22 cellular contexts compared by ENCODE assay signal in genomic region chr3:46575577-46576222, GRCh38. TPM values are rescaled to one million over a fixed set of nuclear protein-coding genes. Genes with fewer than 3 reads are reported as not detected.
DNase-seq lines count a peak whose midpoint lies in the region.
"Had no signal": no experiment of that assay in that cellular context is flagged by ENCODE, and none has a peak within 500 bp of the region (broad histone marks: within the 10 kb centered on the region; RNA-seq: fewer than 3 reads in every experiment).

No MANE protein-coding gene starts in this region.

- H3K27me3 ChIP-seq in HUES48 (ENCODE audit: control insufficient read depth, insufficient read depth, low read length): no peaks in the 10 kb centered on the region
- no peaks in the 10 kb centered on the region for H3K27me3 ChIP-seq in iPS DF 6.9 (ENCODE audit: control insufficient read depth, insufficient read depth, low read length)
- H3K27me3 ChIP-seq: SJCRH30 had no signal

- peak overlapping the region; percentile 99 for H3K9ac ChIP-seq in HUES48 (ENCODE audit: low read depth, low read length)

- no peak for DNase-seq in iPS DF 6.9 (ENCODE audit: low read depth, low spot score)
- DNase-seq in activated T-cell treated with anti-CD3 and anti-CD28 coated beads, Interleukin-2, amount 50 U/mL, for 48 hours: no peak
- no peak for DNase-seq in HT-29 (ENCODE audit: low spot score)
- no peak for DNase-seq in stimulated activated CD4-positive, alpha-beta T cell treated with anti-CD3 and anti-CD28 coated beads, Interleukin-4, amount 100 ng/mL, for 1 hour
- no peak for DNase-seq in activated T-cell treated with anti-CD3 and anti-CD28 coated beads, Interleukin-2, amount 50 U/mL, for 1 hour
- DNase-seq: ACHN; C1 segment of cervical spinal cord; CD8-positive, alpha-beta memory T cell; DMS79; HFFc6; Karpas-422; NCI-H1417 treated with DMSO at 0.1 percent for 48 hours; NCI-H187 treated with DMSO at 0.1 percent for 48 hours; NCI-H226; NCI-H524; PC-9; SJCRH30 had no signal

- no CpG with 5 or more reads among the region's 11 CpGs for WGBS in iPS DF 6.9 (ENCODE audit: insufficient coverage, insufficient read length)
- 42 to 60% methylated on average over 4 to 7 of the region's 11 CpGs for WGBS in mesodermal cell (ENCODE audit: insufficient coverage in 2 of 2), 2 experiments

- H3K36me3 ChIP-seq in HUES48 (ENCODE audit: control insufficient read depth, insufficient read depth, low read length): peaks cover 20% of the 10 kb centered on the region
- peaks cover 18% of the 10 kb centered on the region for H3K36me3 ChIP-seq in iPS DF 6.9 (ENCODE audit: control insufficient read depth, insufficient read depth, low read length)
- no peaks in the 10 kb centered on the region for H3K36me3 ChIP-seq in mesodermal cell (ENCODE audit: control insufficient read depth, insufficient read depth, low read length)
- H3K36me3 ChIP-seq: SJCRH30 had no signal

- H3K4me3 ChIP-seq in HUES48 (ENCODE audit: low read depth, low read length) (peak overlapping the region; percentile 97), iPS DF 6.9 (ENCODE audit: low read length) (no peak overlapping the region; the same call in 1 of the 2 replicates), mesodermal cell (ENCODE audit: extremely low read depth, insufficient read depth, low read length, poor library complexity, severe bottlenecking) (no peak overlapping the region)
- H3K4me3 ChIP-seq: PC-9, SJCRH30 had no signal

- no peaks in the 10 kb centered on the region for H3K9me3 ChIP-seq in HUES48 (ENCODE audit: control insufficient read depth, insufficient read depth, low read length)
- H3K9me3 ChIP-seq in iPS DF 6.9 (ENCODE audit: control insufficient read depth, insufficient read depth, low read length): no peaks in the 10 kb centered on the region
- no peaks in the 10 kb centered on the region for H3K9me3 ChIP-seq in mesodermal cell (ENCODE audit: control insufficient read depth, low read length)
- H3K9me3 ChIP-seq: SJCRH30 had no signal

- H3K4me1 ChIP-seq in HUES48 (ENCODE audit: control insufficient read depth, insufficient read depth, low read length): peaks cover 43% of the 10 kb centered on the region
- peaks cover 4% of the 10 kb centered on the region; the same call in 1 of the 2 replicates for H3K4me1 ChIP-seq in iPS DF 6.9 (ENCODE audit: control insufficient read depth, insufficient read depth, low read length)
- H3K4me1 ChIP-seq in mesodermal cell (ENCODE audit: control insufficient read depth, insufficient read depth, low read length, poor library complexity, severe bottlenecking): peaks cover 12% of the 10 kb centered on the region
- H3K4me1 ChIP-seq: SJCRH30 had no signal

- H3K27ac ChIP-seq in HUES48 (ENCODE audit: low read depth, low read length): peak overlapping the region; percentile 98
- H3K27ac ChIP-seq in iPS DF 6.9 (ENCODE audit: low read length): peak overlapping the region; percentile 63
- peak overlapping the region; percentile 46 for H3K27ac ChIP-seq in mesodermal cell (ENCODE audit: low read depth, low read length, severe bottlenecking)
- H3K27ac ChIP-seq: PC-9, SJCRH30 had no signal

RNA-seq across cellular contexts. Expression of gene LRRC2, which starts 9.6 kb away (rescaled TPM):
- polyA plus RNA-seq in mesodermal cell (2013, experiment 1 of 2): 0.74 TPM
- 1.4 TPM for polyA plus RNA-seq in mesodermal cell (2013, experiment 2 of 2)
- 0.52 and 0.84 TPM in 2 replicates for total RNA-seq in HT-29 (2014; rRNA removed; shearing (Covaris generic))
- total RNA-seq: MCF 10A, SJCRH30 had no signal
- polyA plus RNA-seq: CD8-positive, alpha-beta memory T cell had no signal

RNA-seq across cellular contexts. Expression of gene FAM240A, which starts 36.6 kb away (rescaled TPM):
- not detected for polyA plus RNA-seq in mesodermal cell (2013, experiment 1 of 2)
- polyA plus RNA-seq in mesodermal cell (2013, experiment 2 of 2): not detected
- total RNA-seq in HT-29 (2014; rRNA removed; shearing (Covaris generic)): not detected in 2 replicates
- total RNA-seq: CD8-positive, alpha-beta memory T cell; H4; HFFc6; MCF 10A; PC-9; SJCRH30 had no signal
- polyA plus RNA-seq: CD8-positive, alpha-beta memory T cell; IgD-negative memory B cell had no signal

Comparison
In these comparisons a context has a peak if more than half of its experiments do, and no peak if none do; other contexts are left out.
1. H3K27ac ChIP-seq: peak in every context shown above with its lines; median percentile 98 in HUES48; 63 in iPS DF 6.9; 46 in mesodermal cell.